Comparison of ENCODE assay signal across 8 cellular contexts in the genomic region with DNA sequence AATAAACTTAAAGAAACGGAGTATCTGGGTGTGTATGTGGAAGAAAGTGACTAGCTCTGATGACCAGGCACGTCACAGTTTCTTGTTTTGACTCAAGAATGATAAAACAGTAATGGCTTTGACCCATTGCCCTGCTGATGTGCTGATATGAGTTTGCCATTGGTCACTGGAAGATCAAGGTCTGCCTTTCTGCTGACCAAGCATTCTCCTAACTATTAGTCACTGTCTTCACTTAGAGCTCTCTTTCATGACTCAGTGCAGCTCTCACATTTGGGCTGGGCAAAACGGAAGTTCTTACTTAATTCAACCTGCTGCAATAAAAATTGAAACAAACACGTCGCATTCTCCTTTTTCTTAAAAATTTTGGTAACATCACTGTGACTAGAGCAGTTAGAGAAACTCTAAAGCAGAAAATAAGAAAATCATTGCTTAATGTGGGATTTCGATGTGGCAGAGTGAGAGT.
DNase-seq lines count a peak whose midpoint lies in the region; ATAC-seq and TF ChIP-seq lines count a peak whose summit lies in the region.

No MANE protein-coding gene starts in this region.

- RAD21 ChIA-PET in HCT116 (lab: Charles Lee; ENCODE audit: low non-redundant PET in 1 of 2, low total read pairs in 2 of 2, uncharacterized antibody in 2 of 2, unreplicated experiment in 2 of 2) = no interaction called here

- H2AFZ ChIP-seq in HCT116 (ENCODE audit: low read depth, low read length, poor library complexity, severe bottlenecking) = peak overlapping the region; percentile 64

- ATAC-seq in HCT116 = peak; percentile 91

- no peak for TF ChIP-seq CTCF in GM10266 (IDR thresholded peaks at IDR 0.05; ENCODE audit: control insufficient read depth, insufficient read depth, low read depth, missing control alignments)
- no peak for TF ChIP-seq CTCF in HCT116 (IDR thresholded peaks at IDR 0.05 in 2 of 3, conservative IDR thresholded peaks at IDR 0.05 in 1 of 3; ENCODE audit: borderline replicate concordance in 1 of 3, insufficient read depth in 1 of 3, low read depth in 2 of 3, low read length in 2 of 3)
- no peak for TF ChIP-seq CTCF in foreskin fibroblast (IDR thresholded peaks at IDR 0.05; ENCODE audit: low read depth, low read length)

- intact Hi-C loops in HCT116 (cut with micrococcal nuclease) = loop anchor here (10.0 kb wide), 1 partner anchor 366 kb away; a partner anchor contains a TSS

- H3K36me3 ChIP-seq in HCT116 (ENCODE audit: control insufficient read depth in 1 of 2, insufficient read depth in 2 of 2, low read length in 2 of 2) = no peaks in the 10 kb centered on the region

- H3K79me2 ChIP-seq in HCT116 (ENCODE audit: insufficient read depth, low read length) = no peaks in the 10 kb centered on the region

- peak overlapping the region; percentile 13 to 40; a peak in 3 of 4 replicates for H3K4me3 ChIP-seq in HCT116 (replicated peaks in 1 of 2; ENCODE audit: low read depth in 1 of 2, low read length in 2 of 2)
- H3K4me3 ChIP-seq in foreskin fibroblast (ENCODE audit: low read depth in 1 of 2, low read length in 2 of 2) = no peak overlapping the region

- CTCF ChIA-PET in HCT116 (lab: Charles Lee) = interaction anchor here (0.8 to 1.3 kb wide), 4 partner anchors 32 to 397 kb away, joined by 3 to 4 read pairs (median 3); no protein-coding TSS in a partner anchor

- no peaks in the 10 kb centered on the region for H3K9me3 ChIP-seq in HCT116 (ENCODE audit: control insufficient read depth in 1 of 2, insufficient read depth in 1 of 2, low read depth in 1 of 2, low read length in 2 of 2)

- H3K4me1 ChIP-seq in HCT116 (ENCODE audit: control insufficient read depth in 1 of 2, insufficient read depth in 2 of 2, low read length in 2 of 2) = peaks cover 17 to 48% of the 10 kb centered on the region in 2 experiments

- H3K27ac ChIP-seq in HCT116 (ENCODE audit: low read depth, low read length) = no peak overlapping the region

- no peaks in the 10 kb centered on the region for H3K27me3 ChIP-seq in HCT116 (ENCODE audit: insufficient read depth, low read length)

- no peak; the same call in 1 of the 2 replicates for TF ChIP-seq RAD21 in HCT116 (IDR thresholded peaks at IDR 0.05; ENCODE audit: low read depth)

- no peaks in the 10 kb centered on the region for H3K9me2 ChIP-seq in HCT116 (ENCODE audit: insufficient read depth)

- peak; percentile 55 for DNase-seq in GM10266 (ENCODE audit: extremely low spot score)
- DNase-seq in HCT116 (ENCODE audit: low read depth, low spot score) = peak; percentile 98
- peak; percentile 30 for DNase-seq in NAMALWA (ENCODE audit: low spot score)
- peak; percentile 30 for DNase-seq in activated T-cell treated with anti-CD3 and anti-CD28 coated beads for 4 hours
- peak; percentile 93 to 96 for DNase-seq in foreskin fibroblast
- DNase-seq in smooth muscle cell of the brain vasculature (ENCODE audit: low read depth, low spot score) = peak; percentile 44
- no peak for DNase-seq in NCI-H2107 (lab: John Stamatoyannopoulos, UW)
- DNase-seq in NCI-H1105 treated with DMSO at 0.1 percent for 48 hours (lab: John Stamatoyannopoulos, UW) = no peak

- BruUV-seq in HCT116 (replicated peaks; lab: Mats Ljungman, UMichigan) = no TSS peak

- no peaks in the 10 kb centered on the region for H4K20me1 ChIP-seq in HCT116 (ENCODE audit: insufficient read depth)

- no peak for TF ChIP-seq POLR2A in HCT116 (IDR thresholded peaks at IDR 0.05; ENCODE audit: borderline replicate concordance, extremely low read depth, insufficient read depth, insufficient read length)

- H3K9ac ChIP-seq in HCT116 (ENCODE audit: low read length) = peak overlapping the region; percentile 49

- POLR2A ChIA-PET in HCT116 (lab: Charles Lee) = interaction anchor here (1.0 to 1.8 kb wide), 3 partner anchors 359 to 367 kb away, joined by 3 to 13 read pairs (median 4); a partner anchor contains a TSS

- H3K4me2 ChIP-seq in HCT116 (ENCODE audit: low read length) = peak overlapping the region; percentile 72

TF ChIP-seq in HCT116, 20 proteins besides CTCF, POLR2A, EP300 and RAD21:
- TF ChIP-seq JUND (IDR thresholded peaks at IDR 0.05) (peak; percentile 96), ELF1 (IDR thresholded peaks at IDR 0.05; ENCODE audit: borderline replicate concordance, low read depth) (no peak), YY1 (IDR thresholded peaks at IDR 0.05; ENCODE audit: extremely low read depth, insufficient replicate concordance, low read depth, low read length) (peak; percentile 67), ZFX (IDR thresholded peaks at IDR 0.05) (no peak), SP1 (IDR thresholded peaks at IDR 0.05; ENCODE audit: low read depth) (peak; percentile 95), FOSL1 (IDR thresholded peaks at IDR 0.05; ENCODE audit: low read depth) (peak; percentile 96), CEBPB (IDR thresholded peaks at IDR 0.05; ENCODE audit: low read depth) (peak; percentile 88), EGR1 (IDR thresholded peaks at IDR 0.05; ENCODE audit: low read depth) (no peak), ZNF274 (IDR thresholded peaks at IDR 0.05; ENCODE audit: low read depth, low read length) (no peak), TCF7L2 (IDR thresholded peaks at IDR 0.05; ENCODE audit: borderline replicate concordance, extremely low read depth, insufficient read depth, insufficient read length) (peak; percentile 96), CBX3 (IDR thresholded peaks at IDR 0.05; ENCODE audit: low read depth) (peak; percentile 88; the same call in 1 of the 2 replicates), SRF (IDR thresholded peaks at IDR 0.05; ENCODE audit: low read depth) (peak; percentile 39; the same call in 1 of the 2 replicates), EZH2phosphoT487 (IDR thresholded peaks at IDR 0.05; ENCODE audit: borderline replicate concordance) (no peak), EZH2 (IDR thresholded peaks at IDR 0.05) (no peak), POLR2AphosphoS5 (IDR thresholded peaks at IDR 0.05; ENCODE audit: low read depth, low read length) (no peak), SIN3A (IDR thresholded peaks at IDR 0.05; ENCODE audit: low read depth) (peak; percentile 75; the same call in 1 of the 2 replicates)
- TF ChIP-seq, protein P1, sequence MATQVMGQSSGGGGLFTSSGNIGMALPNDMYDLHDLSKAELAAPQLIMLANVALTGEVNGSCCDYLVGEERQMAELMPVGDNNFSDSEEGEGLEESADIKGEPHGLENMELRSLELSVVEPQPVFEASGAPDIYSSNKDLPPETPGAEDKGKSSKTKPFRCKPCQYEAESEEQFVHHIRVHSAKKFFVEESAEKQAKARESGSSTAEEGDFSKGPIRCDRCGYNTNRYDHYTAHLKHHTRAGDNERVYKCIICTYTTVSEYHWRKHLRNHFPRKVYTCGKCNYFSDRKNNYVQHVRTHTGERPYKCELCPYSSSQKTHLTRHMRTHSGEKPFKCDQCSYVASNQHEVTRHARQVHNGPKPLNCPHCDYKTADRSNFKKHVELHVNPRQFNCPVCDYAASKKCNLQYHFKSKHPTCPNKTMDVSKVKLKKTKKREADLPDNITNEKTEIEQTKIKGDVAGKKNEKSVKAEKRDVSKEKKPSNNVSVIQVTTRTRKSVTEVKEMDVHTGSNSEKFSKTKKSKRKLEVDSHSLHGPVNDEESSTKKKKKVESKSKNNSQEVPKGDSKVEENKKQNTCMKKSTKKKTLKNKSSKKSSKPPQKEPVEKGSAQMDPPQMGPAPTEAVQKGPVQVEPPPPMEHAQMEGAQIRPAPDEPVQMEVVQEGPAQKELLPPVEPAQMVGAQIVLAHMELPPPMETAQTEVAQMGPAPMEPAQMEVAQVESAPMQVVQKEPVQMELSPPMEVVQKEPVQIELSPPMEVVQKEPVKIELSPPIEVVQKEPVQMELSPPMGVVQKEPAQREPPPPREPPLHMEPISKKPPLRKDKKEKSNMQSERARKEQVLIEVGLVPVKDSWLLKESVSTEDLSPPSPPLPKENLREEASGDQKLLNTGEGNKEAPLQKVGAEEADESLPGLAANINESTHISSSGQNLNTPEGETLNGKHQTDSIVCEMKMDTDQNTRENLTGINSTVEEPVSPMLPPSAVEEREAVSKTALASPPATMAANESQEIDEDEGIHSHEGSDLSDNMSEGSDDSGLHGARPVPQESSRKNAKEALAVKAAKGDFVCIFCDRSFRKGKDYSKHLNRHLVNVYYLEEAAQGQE (IDR thresholded peaks at IDR 0.05; ENCODE audit: low read depth) = no peak
- TF ChIP-seq, protein P2, sequence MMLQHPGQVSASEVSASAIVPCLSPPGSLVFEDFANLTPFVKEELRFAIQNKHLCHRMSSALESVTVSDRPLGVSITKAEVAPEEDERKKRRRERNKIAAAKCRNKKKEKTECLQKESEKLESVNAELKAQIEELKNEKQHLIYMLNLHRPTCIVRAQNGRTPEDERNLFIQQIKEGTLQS (IDR thresholded peaks at IDR 0.05) = peak; percentile 73
- TF ChIP-seq, protein P3, sequence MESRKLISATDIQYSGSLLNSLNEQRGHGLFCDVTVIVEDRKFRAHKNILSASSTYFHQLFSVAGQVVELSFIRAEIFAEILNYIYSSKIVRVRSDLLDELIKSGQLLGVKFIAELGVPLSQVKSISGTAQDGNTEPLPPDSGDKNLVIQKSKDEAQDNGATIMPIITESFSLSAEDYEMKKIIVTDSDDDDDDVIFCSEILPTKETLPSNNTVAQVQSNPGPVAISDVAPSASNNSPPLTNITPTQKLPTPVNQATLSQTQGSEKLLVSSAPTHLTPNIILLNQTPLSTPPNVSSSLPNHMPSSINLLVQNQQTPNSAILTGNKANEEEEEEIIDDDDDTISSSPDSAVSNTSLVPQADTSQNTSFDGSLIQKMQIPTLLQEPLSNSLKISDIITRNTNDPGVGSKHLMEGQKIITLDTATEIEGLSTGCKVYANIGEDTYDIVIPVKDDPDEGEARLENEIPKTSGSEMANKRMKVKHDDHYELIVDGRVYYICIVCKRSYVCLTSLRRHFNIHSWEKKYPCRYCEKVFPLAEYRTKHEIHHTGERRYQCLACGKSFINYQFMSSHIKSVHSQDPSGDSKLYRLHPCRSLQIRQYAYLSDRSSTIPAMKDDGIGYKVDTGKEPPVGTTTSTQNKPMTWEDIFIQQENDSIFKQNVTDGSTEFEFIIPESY (IDR thresholded peaks at IDR 0.05; ENCODE audit: extremely low read depth, insufficient replicate concordance, low read length) = no peak
- TF ChIP-seq, protein P4, sequence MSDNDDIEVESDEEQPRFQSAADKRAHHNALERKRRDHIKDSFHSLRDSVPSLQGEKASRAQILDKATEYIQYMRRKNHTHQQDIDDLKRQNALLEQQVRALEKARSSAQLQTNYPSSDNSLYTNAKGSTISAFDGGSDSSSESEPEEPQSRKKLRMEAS (IDR thresholded peaks at IDR 0.05) = peak; percentile 65; the same call in 1 of the 2 replicates

Comparison
In these comparisons a context has a peak if more than half of its experiments do, and no peak if none do; other contexts are left out.
1. DNase-seq: peak in GM10266 (single experiment), HCT116 (single experiment), NAMALWA (single experiment), activated T-cell treated with anti-CD3 and anti-CD28 coated beads for 4 hours (single experiment), foreskin fibroblast (2 of 2) and smooth muscle cell of the brain vasculature (single experiment); none in NCI-H2107 (single experiment) and NCI-H1105 treated with DMSO at 0.1 percent for 48 hours (single experiment).
2. H3K4me3 ChIP-seq: peak in HCT116 (2 of 2); none in foreskin fibroblast (0 of 2).